ENCODE assay signal across 8 cellular contexts in the genomic region with DNA sequence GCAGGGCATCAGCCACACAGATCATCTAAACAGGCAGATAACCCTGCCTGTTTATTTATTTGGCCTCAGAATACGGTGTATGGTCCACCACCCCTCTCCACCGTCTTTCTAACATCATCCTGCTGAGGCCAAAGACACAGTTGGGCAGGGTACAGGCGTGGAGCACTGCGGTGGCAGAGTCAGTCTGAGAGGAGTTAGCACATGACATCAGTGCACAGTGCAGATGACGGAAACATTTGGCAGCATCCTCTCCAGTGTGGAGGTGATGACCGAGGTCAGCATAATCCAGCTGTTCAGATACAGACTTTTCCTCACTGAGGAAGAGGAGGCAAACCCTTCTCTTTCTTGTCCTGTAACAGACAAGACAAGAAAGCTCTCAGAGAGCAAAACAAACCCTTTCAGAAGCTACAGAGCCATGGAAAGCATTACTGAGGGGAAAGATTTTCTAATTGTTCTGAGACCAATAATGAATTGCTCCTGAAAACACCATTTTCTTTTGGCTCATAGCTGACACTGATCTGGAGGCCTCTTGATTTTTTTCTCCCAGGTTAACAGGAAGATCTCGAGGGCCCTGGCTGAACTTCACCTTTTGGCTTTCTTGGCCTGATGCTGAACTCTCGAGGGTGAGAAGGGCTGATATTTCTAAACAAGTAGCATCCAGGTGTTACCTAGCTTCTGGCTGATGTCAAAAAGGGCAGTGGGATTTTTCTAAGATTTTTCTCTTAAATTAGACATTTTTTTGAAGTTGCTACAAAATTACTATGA. TPM values are rescaled to one million over a fixed set of nuclear protein-coding genes. Genes with fewer than 3 reads are reported as not detected.
DNase-seq lines count a peak whose midpoint lies in the region; ATAC-seq and TF ChIP-seq lines count a peak whose summit lies in the region.

No MANE protein-coding gene starts in this region.

- H3K27ac Mint-ChIP-seq in activated T-helper 2 cell treated with anti-CD3 and anti-CD28 coated beads, Interferon-gamma antibody, Interleukin-2, Interleukin-4, amounts not matched to agents 10 μg/mL and 5 μg/mL and 100 μg/mL, durations not matched to agents 14 hours and 24 hours and 36 hours = peak overlapping the region; percentile 98

- peaks cover 31% of the 10 kb centered on the region for H3K79me2 ChIP-seq in smooth muscle cell (ENCODE audit: low read depth)

- no peaks in the 10 kb centered on the region for H3K27me3 ChIP-seq in left ventricle myocardium inferior (ENCODE audit: low read depth)
- H3K27me3 ChIP-seq in smooth muscle cell (ENCODE audit: low read depth) = no peaks in the 10 kb centered on the region

- no peaks in the 10 kb centered on the region for H3K9me3 Mint-ChIP-seq in activated T-helper 2 cell treated with anti-CD3 and anti-CD28 coated beads, Interferon-gamma antibody, Interleukin-2, Interleukin-4, amounts not matched to agents 10 μg/mL and 5 μg/mL and 100 μg/mL, durations not matched to agents 14 hours and 24 hours and 36 hours

- H3K4me2 ChIP-seq in smooth muscle cell = peak overlapping the region; percentile 86

- H3K36me3 ChIP-seq in left ventricle myocardium inferior (peaks cover 3% of the 10 kb centered on the region), smooth muscle cell (ENCODE audit: low read depth) (no peaks in the 10 kb centered on the region)

- TF ChIP-seq CTCF in left ventricle myocardium inferior (IDR thresholded peaks at IDR 0.05; ENCODE audit: borderline replicate concordance) = no peak
- no peak for TF ChIP-seq CTCF in smooth muscle cell (IDR thresholded peaks at IDR 0.05; ENCODE audit: borderline replicate concordance, insufficient read depth, poor library complexity, severe bottlenecking)

- H3K9me3 ChIP-seq in left ventricle myocardium inferior (replicated peaks) (no peaks in the 10 kb centered on the region), smooth muscle cell (replicated peaks; ENCODE audit: low read depth) (no peaks in the 10 kb centered on the region)

- no peak overlapping the region for H2AFZ ChIP-seq in smooth muscle cell (ENCODE audit: low read depth)

- peak; percentile 52 for ATAC-seq in GM21529 (IDR thresholded peaks at IDR 0.05; ENCODE audit: unreplicated experiment)

- peak; percentile 2 for DNase-seq in COLO668 (lab: John Stamatoyannopoulos, UW; ENCODE audit: unreplicated experiment)
- DNase-seq in LHCN-M2 (ENCODE audit: low read depth) = peak; percentile 77
- peak; percentile 31 for DNase-seq in activated T-helper 2 cell treated with anti-CD3 and anti-CD28 coated beads, Interferon-gamma antibody, Interleukin-2, Interleukin-4, amounts not matched to agents 10 μg/mL and 5 μg/mL and 100 μg/mL, durations not matched to agents 14 hours and 24 hours and 36 hours (ENCODE audit: low spot score)
- peak; percentile 67 for DNase-seq in left ventricle myocardium inferior
- no peak for DNase-seq in smooth muscle cell (lab: John Stamatoyannopoulos, UW; ENCODE audit: unreplicated experiment)
- DNase-seq in epidermal melanocyte (ENCODE audit: insufficient read length, low spot score) = no peak
- no peak for DNase-seq in COLO829 (ENCODE audit: low spot score)

- H3K4me3 Mint-ChIP-seq in activated T-helper 2 cell treated with anti-CD3 and anti-CD28 coated beads, Interferon-gamma antibody, Interleukin-2, Interleukin-4, amounts not matched to agents 10 μg/mL and 5 μg/mL and 100 μg/mL, durations not matched to agents 14 hours and 24 hours and 36 hours (ENCODE audit: low read depth) = peak overlapping the region; percentile 93

- intact Hi-C loops in activated T-helper 2 cell treated with anti-CD3 and anti-CD28 coated beads, Interferon-gamma antibody, Interleukin-2, Interleukin-4, amounts not matched to agents 10 μg/mL and 5 μg/mL and 100 μg/mL, durations not matched to agents 14 hours and 24 hours and 36 hours (cut with micrococcal nuclease) = loop anchor here (5.0 kb wide), 1 partner anchor 33 kb away; no protein-coding TSS in a partner anchor
- intact Hi-C loops in left ventricle myocardium inferior (cut with micrococcal nuclease) = no loop called here

- WGBS in smooth muscle cell (ENCODE audit: low lambda C conversion rate) = 35% methylated on average over 8 of the region's 8 CpGs

- peaks cover 72% of the 10 kb centered on the region for H3K4me1 Mint-ChIP-seq in activated T-helper 2 cell treated with anti-CD3 and anti-CD28 coated beads, Interferon-gamma antibody, Interleukin-2, Interleukin-4, amounts not matched to agents 10 μg/mL and 5 μg/mL and 100 μg/mL, durations not matched to agents 14 hours and 24 hours and 36 hours (ENCODE audit: low read depth)

- peaks cover 52% of the 10 kb centered on the region for H3K4me1 ChIP-seq in left ventricle myocardium inferior
- H3K4me1 ChIP-seq in smooth muscle cell (ENCODE audit: low read depth) = peaks cover 22% of the 10 kb centered on the region

- H3K4me3 ChIP-seq in left ventricle myocardium inferior (peak overlapping the region; percentile 70), smooth muscle cell (peak overlapping the region; percentile 59)

- H4K20me1 ChIP-seq in smooth muscle cell (ENCODE audit: low read depth) = no peaks in the 10 kb centered on the region

- peaks cover 14% of the 10 kb centered on the region for H3F3A ChIP-seq in smooth muscle cell (ENCODE audit: low read depth)

- peak overlapping the region; percentile 92 for H3K27ac ChIP-seq in left ventricle myocardium inferior (replicated peaks)
- H3K27ac ChIP-seq in smooth muscle cell (ENCODE audit: low read depth) = peak overlapping the region; percentile 85

- peaks cover 70% of the 10 kb centered on the region for H3K36me3 Mint-ChIP-seq in activated T-helper 2 cell treated with anti-CD3 and anti-CD28 coated beads, Interferon-gamma antibody, Interleukin-2, Interleukin-4, amounts not matched to agents 10 μg/mL and 5 μg/mL and 100 μg/mL, durations not matched to agents 14 hours and 24 hours and 36 hours (ENCODE audit: low read depth)

- no peaks in the 10 kb centered on the region for H3K27me3 Mint-ChIP-seq in activated T-helper 2 cell treated with anti-CD3 and anti-CD28 coated beads, Interferon-gamma antibody, Interleukin-2, Interleukin-4, amounts not matched to agents 10 μg/mL and 5 μg/mL and 100 μg/mL, durations not matched to agents 14 hours and 24 hours and 36 hours (ENCODE audit: low read depth)

- H3K9ac ChIP-seq in smooth muscle cell (ENCODE audit: low read depth) = peak overlapping the region; percentile 61

RNA-seq across cellular contexts. Expression of a gene that starts 20.1 kb away (rescaled TPM):
- total RNA-seq in LHCN-M2 (2014; rRNA removed) (23.0 and 26.6 TPM in 2 replicates), left ventricle myocardium inferior (15.0 TPM), smooth muscle cell (236 and 307 TPM in 2 replicates)
- polyA plus RNA-seq in LHCN-M2 (2012) = 7.9 TPM
- 122 and 140 TPM in 2 replicates for total RNA-seq in activated T-helper 2 cell treated with anti-CD3 and anti-CD28 coated beads, Interferon-gamma antibody, Interleukin-2, Interleukin-4, amounts not matched to agents 10 μg/mL and 5 μg/mL and 100 μg/mL, durations not matched to agents 14 hours and 24 hours and 36 hours
- polyA plus RNA-seq in smooth muscle cell = 269 and 306 TPM in 2 replicates

RNA-seq across cellular contexts. Expression of a gene that starts 50.2 kb away (rescaled TPM):
- 22.4 and 26.5 TPM in 2 replicates for total RNA-seq in LHCN-M2 (2014; rRNA removed)
- 22.2 TPM for polyA plus RNA-seq in LHCN-M2 (2012)
- total RNA-seq in activated T-helper 2 cell treated with anti-CD3 and anti-CD28 coated beads, Interferon-gamma antibody, Interleukin-2, Interleukin-4, amounts not matched to agents 10 μg/mL and 5 μg/mL and 100 μg/mL, durations not matched to agents 14 hours and 24 hours and 36 hours = 18.1 and 21.2 TPM in 2 replicates
- 47.9 TPM for total RNA-seq in left ventricle myocardium inferior
- total RNA-seq in smooth muscle cell = 8.6 and 10.2 TPM in 2 replicates
- polyA plus RNA-seq in smooth muscle cell = 5.6 and 7.0 TPM in 2 replicates

Comparison
In these comparisons a context has a peak if more than half of its experiments do, and no peak if none do; other contexts are left out.
1. DNase-seq: peak in COLO668 (single experiment), LHCN-M2 (single experiment), activated T-helper 2 cell treated with anti-CD3 and anti-CD28 coated beads, Interferon-gamma antibody, Interleukin-2, Interleukin-4, amounts not matched to agents 10 μg/mL and 5 μg/mL and 100 μg/mL, durations not matched to agents 14 hours and 24 hours and 36 hours (single experiment) and left ventricle myocardium inferior (single experiment); none in smooth muscle cell (single experiment), epidermal melanocyte (single experiment) and COLO829 (single experiment).